ENCODE assay signal across 23 cellular contexts in genomic region chr4:7361256-7361655, GRCh38.
A peak's percentile ranks its signal among the peaks of the same experiment; 100 is the strongest.
DNase-seq lines count a peak whose midpoint lies in the region; ATAC-seq, FAIRE-seq and TF ChIP-seq lines count a peak whose summit lies in the region.
"Had no signal": no experiment of that assay in that cellular context is flagged by ENCODE, and none has a peak within 500 bp of the region (broad histone marks: within the 10 kb centered on the region; RNA-seq: fewer than 3 reads in every experiment).

No MANE protein-coding gene starts in this region.

- H3K27ac Mint-ChIP-seq in naive thymus-derived CD8-positive, alpha-beta T cell: no peak overlapping the region
- H3K27ac Mint-ChIP-seq: T-helper 1 cell treated with Interleukin-12 subunit alpha and Interleukin-12 subunit beta and Interleukin-4 antibody, amounts not matched to agents 30 μg/mL and 1 μg/mL, for 36 hours had no signal

- no peak for FAIRE-seq in kidney (lab: Jason Lieb, UNC)
- FAIRE-seq: HTR-8/SVneo had no signal

- H3K36me3 ChIP-seq in colonic mucosa (no peaks in the 10 kb centered on the region), kidney (ENCODE audit: control insufficient read depth in 1 of 2, insufficient read depth in 2 of 2, low read length in 2 of 2) (no peaks in the 10 kb centered on the region), stomach smooth muscle (ENCODE audit: control insufficient read depth in 2 of 2, insufficient read depth in 2 of 2, low read length in 2 of 2) (no peaks in the 10 kb centered on the region)
- H3K36me3 ChIP-seq: SJSA1, tibial artery had no signal

- H3K4me3 Mint-ChIP-seq in naive thymus-derived CD8-positive, alpha-beta T cell: no peak overlapping the region
- H3K4me3 Mint-ChIP-seq: neural crest cell; T-helper 1 cell treated with Interleukin-12 subunit alpha and Interleukin-12 subunit beta and Interleukin-4 antibody, amounts not matched to agents 30 μg/mL and 1 μg/mL, for 36 hours had no signal

- peaks cover 0 to 6% (median 3%) of the 10 kb centered on the region in 5 donors for H3K27me3 Mint-ChIP-seq in naive thymus-derived CD8-positive, alpha-beta T cell

- H3K9ac ChIP-seq in colonic mucosa (ENCODE audit: low read depth in 2 of 2, low read length in 2 of 2) (no peak overlapping the region), kidney (ENCODE audit: low read length in 2 of 2) (no peak overlapping the region), stomach smooth muscle (ENCODE audit: low read length in 2 of 2) (no peak overlapping the region)

- ATAC-seq in naive thymus-derived CD8-positive, alpha-beta T cell: no peak
- ATAC-seq in HG02973 (IDR thresholded peaks at IDR 0.05; ENCODE audit: unreplicated experiment) (no peak), HG02884 (IDR thresholded peaks at IDR 0.05; ENCODE audit: unreplicated experiment) (no peak)

- H3K27ac ChIP-seq in colonic mucosa: no peak overlapping the region
- H3K27ac ChIP-seq in kidney (ENCODE audit: low read depth in 2 of 2, low read length in 2 of 2): no peak overlapping the region
- H3K27ac ChIP-seq in stomach smooth muscle (ENCODE audit: low read length): peak overlapping the region; percentile 18
- H3K27ac ChIP-seq: SJSA1, tibial artery had no signal

- no peaks in the 10 kb centered on the region for H3K27me3 ChIP-seq in colonic mucosa
- H3K27me3 ChIP-seq in stomach smooth muscle (ENCODE audit: control insufficient read depth in 1 of 2, insufficient read depth in 2 of 2, low read length in 2 of 2): no peaks in the 10 kb centered on the region
- H3K27me3 ChIP-seq: SJSA1 had no signal

- DNase-seq in NCI-H69 (lab: John Stamatoyannopoulos, UW) (peak; percentile 45), colonic mucosa (peak; percentile 21), kidney (peak; percentile 37)
- no peak for DNase-seq in naive thymus-derived CD8-positive, alpha-beta T cell
- DNase-seq: activated CD4-positive, alpha-beta T cell treated with anti-CD3 and anti-CD28 coated beads, Interleukin-2, amount 50 U/mL, for 4 hours; activated naive CD4-positive, alpha-beta T cell; Caco-2; GOT3; islet precursor cell; Karpas-422; mesenchymal stem cell; NCI-H1092; NCI-H2081; NCI-H526 treated with DMSO at 0.1 percent for 48 hours; OCI-M1; tibial artery had no signal

- POLR2A ChIA-PET in naive thymus-derived CD8-positive, alpha-beta T cell (lab: Charles Lee): no interaction called here

- H3K9me3 ChIP-seq in colonic mucosa (no peaks in the 10 kb centered on the region), kidney (ENCODE audit: control insufficient read depth in 1 of 2, low read length in 2 of 2) (no peaks in the 10 kb centered on the region), stomach smooth muscle (ENCODE audit: control insufficient read depth in 2 of 2, low read length in 2 of 2) (no peaks in the 10 kb centered on the region)
- H3K9me3 ChIP-seq: Caco-2, SJSA1, tibial artery had no signal

- H3K36me3 Mint-ChIP-seq in naive thymus-derived CD8-positive, alpha-beta T cell: no peaks in the 10 kb centered on the region

- H3K9me3 Mint-ChIP-seq in naive thymus-derived CD8-positive, alpha-beta T cell: peaks cover 0 to 2% (median 0%) of the 10 kb centered on the region in 9 donors

- H3K4me1 Mint-ChIP-seq in naive thymus-derived CD8-positive, alpha-beta T cell: no peaks in the 10 kb centered on the region
- H3K4me1 Mint-ChIP-seq: neural crest cell had no signal

- intact Hi-C loops in colonic mucosa (cut with DNase I): no loop called here
- intact Hi-C loops in kidney (cut with DNase I): no loop called here

- H3K4me1 ChIP-seq in colonic mucosa (no peaks in the 10 kb centered on the region), kidney (ENCODE audit: control insufficient read depth in 1 of 2, insufficient read depth in 1 of 2, low read depth in 1 of 2, low read length in 2 of 2) (no peaks in the 10 kb centered on the region), stomach smooth muscle (ENCODE audit: control insufficient read depth, insufficient read depth, low read length) (peaks cover 47% of the 10 kb centered on the region)
- H3K4me1 ChIP-seq: Caco-2, SJSA1 had no signal

- H3K4me3 ChIP-seq in colonic mucosa (no peak overlapping the region), kidney (ENCODE audit: low read length in 2 of 2) (no peak overlapping the region), stomach smooth muscle (ENCODE audit: low read length in 2 of 2) (no peak overlapping the region)
- H3K4me3 ChIP-seq: SJSA1, tibial artery had no signal

- TF ChIP-seq CTCF in colonic mucosa (IDR thresholded peaks at IDR 0.05) (no peak), kidney (IDR thresholded peaks at IDR 0.05; ENCODE audit: borderline replicate concordance, extremely low read depth, insufficient read depth) (no peak)

Comparison
In these comparisons a context has a peak if more than half of its experiments do, and no peak if none do; other contexts are left out.
1. DNase-seq: peak in NCI-H69 (single experiment), colonic mucosa (single experiment) and kidney (single experiment); none in naive thymus-derived CD8-positive, alpha-beta T cell (0 of 10).